3 cellular contexts compared by ENCODE assay signal in genomic region chr2:104290566-104290891, GRCh38.
TF ChIP-seq lines count a peak whose summit lies in the region.

No MANE protein-coding gene starts in this region.

TF ChIP-seq in A549, 52 proteins besides CTCF, POLR2A, EP300 and RAD21 (continued from another document):
- TF ChIP-seq BHLHE40 (IDR thresholded peaks at IDR 0.05; ENCODE audit: low read depth, low read length) (no peak), HOXA7 (CRISPR knock-in tag; IDR thresholded peaks at IDR 0.05) (no peak), USF2 (IDR thresholded peaks at IDR 0.05) (no peak), CEBPB (IDR thresholded peaks at IDR 0.05) (peak; percentile 83 to 91), MAFK (IDR thresholded peaks at IDR 0.05; ENCODE audit: partially characterized antibody) (no peak), FOSL2 (IDR thresholded peaks at IDR 0.05) (no peak), FOSL2 (CRISPR knock-in tag; IDR thresholded peaks at IDR 0.05) (no peak), KDM5A (IDR thresholded peaks at IDR 0.05) (no peak)

TF ChIP-seq in IMR-90, 13 proteins besides CTCF, POLR2A, EP300 and RAD21:
- TF ChIP-seq CEBPB (IDR thresholded peaks at IDR 0.05; ENCODE audit: low read depth, low read length) (peak; percentile 72), RCOR1 (IDR thresholded peaks at IDR 0.05; ENCODE audit: insufficient replicate concordance, low read length) (no peak)

TF ChIP-seq in K562, 482 proteins besides CTCF, POLR2A, EP300 and RAD21:
- TF ChIP-seq CEBPG (CRISPR knock-in tag; IDR thresholded peaks at IDR 0.05) (no peak), CEBPG (tag; conservative IDR thresholded peaks at IDR 0.05 in 1 of 2, IDR thresholded peaks at IDR 0.05 in 1 of 2) (peak; percentile 19 to 91; a peak in 2 of 4 replicates), CEBPB (tag; IDR thresholded peaks at IDR 0.05) (peak; percentile 65), MCM2 (IDR thresholded peaks at IDR 0.05; ENCODE audit: low read depth) (no peak)
